8 cellular contexts compared by ENCODE assay signal in genomic region chr11:117179048-117179999, GRCh38. TPM values are rescaled to one million over a fixed set of nuclear protein-coding genes. Genes with fewer than 3 reads are reported as not detected.
DNase-seq lines count a peak whose midpoint lies in the region; ATAC-seq and TF ChIP-seq lines count a peak whose summit lies in the region.

No MANE protein-coding gene starts in this region.

- no peaks in the 10 kb centered on the region for H3K9me3 Mint-ChIP-seq in endothelial cell (ENCODE audit: unreplicated experiment)

- H3K36me3 Mint-ChIP-seq in endothelial cell (ENCODE audit: low read depth, unreplicated experiment) = peaks cover 12% of the 10 kb centered on the region

- peaks cover 5% of the 10 kb centered on the region for H3K27me3 Mint-ChIP-seq in endothelial cell (ENCODE audit: unreplicated experiment)

- no peaks in the 10 kb centered on the region for H3K27me3 ChIP-seq in KMS-11 (ENCODE audit: insufficient read depth, low read depth)
- H3K27me3 ChIP-seq in muscle layer of duodenum (ENCODE audit: low read depth, low read length) = no peaks in the 10 kb centered on the region
- no peaks in the 10 kb centered on the region for H3K27me3 ChIP-seq in suprapubic skin

- H3K4me3 ChIP-seq in KMS-11 (IDR thresholded peaks at IDR 0.05; ENCODE audit: insufficient read depth, low read depth, low read length) = no peak overlapping the region
- H3K4me3 ChIP-seq in muscle layer of duodenum (ENCODE audit: low read depth in 1 of 2, low read length in 2 of 2) = peak overlapping the region; percentile 71 to 90
- peak overlapping the region; percentile 79 for H3K4me3 ChIP-seq in suprapubic skin

- 6% methylated on average over 10 of the region's 39 CpGs for WGBS in suprapubic skin

- H3K9me3 ChIP-seq in muscle layer of duodenum (ENCODE audit: control insufficient read depth in 1 of 2, low read length in 2 of 2) (no peaks in the 10 kb centered on the region), suprapubic skin (no peaks in the 10 kb centered on the region)

- H3K9ac ChIP-seq in KMS-11 = peak overlapping the region; percentile 48; the same call in 1 of the 2 replicates

- H3K4me1 ChIP-seq in KMS-11 (ENCODE audit: low read depth, poor library complexity, severe bottlenecking) = peaks cover 19% of the 10 kb centered on the region
- peaks cover 6 to 27% of the 10 kb centered on the region in 2 donors for H3K4me1 ChIP-seq in muscle layer of duodenum (ENCODE audit: control insufficient read depth in 1 of 2, insufficient read depth in 2 of 2, low read length in 2 of 2)
- H3K4me1 ChIP-seq in suprapubic skin = peaks cover 44% of the 10 kb centered on the region

- no peak for TF ChIP-seq EP300 in suprapubic skin (IDR thresholded peaks at IDR 0.05)

- no peaks in the 10 kb centered on the region for H3K79me2 ChIP-seq in KMS-11 (ENCODE audit: insufficient read depth, low read depth)

- TF ChIP-seq CTCF in KMS-11 (conservative IDR thresholded peaks at IDR 0.05; ENCODE audit: low read depth, low read length) (no peak), endothelial cell (IDR thresholded peaks at IDR 0.05; ENCODE audit: unreplicated experiment) (no peak), suprapubic skin (IDR thresholded peaks at IDR 0.05) (no peak)

- peak overlapping the region; percentile 96 for H3K4me3 Mint-ChIP-seq in endothelial cell (ENCODE audit: unreplicated experiment)

- H4K20me1 ChIP-seq in KMS-11 (ENCODE audit: insufficient read depth) = no peaks in the 10 kb centered on the region

- peak overlapping the region; percentile 64 for H3K27ac Mint-ChIP-seq in endothelial cell (ENCODE audit: unreplicated experiment)

- ATAC-seq in GM21528 (IDR thresholded peaks at IDR 0.05; ENCODE audit: low FRiP score, unreplicated experiment) = peak; percentile 40

- peak overlapping the region; percentile 59; the same call in 1 of the 2 replicates for H2AFZ ChIP-seq in KMS-11 (ENCODE audit: low read depth)

- H3K4me2 ChIP-seq in KMS-11 = peak overlapping the region; percentile 91

- H3K4me1 Mint-ChIP-seq in endothelial cell (ENCODE audit: unreplicated experiment) = peaks cover 24% of the 10 kb centered on the region

- H3K27ac ChIP-seq in KMS-11 = no peak overlapping the region
- peak overlapping the region; percentile 62 for H3K27ac ChIP-seq in muscle layer of duodenum (ENCODE audit: low read length)
- H3K27ac ChIP-seq in suprapubic skin = peak overlapping the region; percentile 89

- H3K36me3 ChIP-seq in KMS-11 (ENCODE audit: insufficient read depth) = no peaks in the 10 kb centered on the region
- H3K36me3 ChIP-seq in muscle layer of duodenum (ENCODE audit: control insufficient read depth in 1 of 2, insufficient read depth in 2 of 2, low read length in 2 of 2) = peaks cover 5 to 20% of the 10 kb centered on the region in 2 donors
- peaks cover 5% of the 10 kb centered on the region for H3K36me3 ChIP-seq in suprapubic skin

- no peak for TF ChIP-seq POLR2A in suprapubic skin (IDR thresholded peaks at IDR 0.05)

- DNase-seq in DMS79 treated with DMSO at 0.1 percent for 48 hours (lab: John Stamatoyannopoulos, UW) (peak; percentile 32), endothelial cell (ENCODE audit: low spot score) (peak; percentile 46), suprapubic skin (ENCODE audit: low spot score in 2 of 2) (peak; percentile 76 to 88), H4 (ENCODE audit: low spot score) (no peak)
- peak; percentile 17 to 27 for DNase-seq in activated CD4-positive, alpha-beta T cell treated with anti-CD3 and anti-CD28 coated beads, Interleukin-2, amount 50 U/mL, for 4 hours

RNA-seq across cellular contexts. Expression of gene SIDT2, which starts 0.8 kb away (rescaled TPM):
- total RNA-seq in endothelial cell (ENCODE audit: unreplicated experiment) (41.3 TPM), suprapubic skin (100 to 1,000 TPM in 1 of 4 donors, 10 to 100 TPM in 3; 42.6 to 130 (median 74.7) TPM)
- total RNA-seq in H4 (2014; rRNA removed; shearing (Covaris generic)) = 10.8 and 13.5 TPM in 2 replicates

RNA-seq across cellular contexts. Expression of gene TAGLN, which starts 19.8 kb away (rescaled TPM):
- total RNA-seq in endothelial cell (ENCODE audit: unreplicated experiment) (25.4 TPM), suprapubic skin (100 to 1,000 TPM; 190 to 216 (median 199) TPM)
- 20.8 and 36.0 TPM in 2 replicates for total RNA-seq in H4 (2014; rRNA removed; shearing (Covaris generic))

RNA-seq across cellular contexts. Expression of gene PAFAH1B2, which starts 35.2 kb away (rescaled TPM):
- total RNA-seq in endothelial cell (ENCODE audit: unreplicated experiment) (87.4 TPM), suprapubic skin (10 to 100 TPM; 58.0 to 67.5 (median 63.3) TPM)
- 103 and 108 TPM in 2 replicates for total RNA-seq in H4 (2014; rRNA removed; shearing (Covaris generic))

RNA-seq across cellular contexts. Expression of gene PCSK7, which starts 52.5 kb away (rescaled TPM):
- total RNA-seq in endothelial cell (ENCODE audit: unreplicated experiment) = 93.6 TPM
- 100 to 1,000 TPM in 1 of 4 donors, 10 to 100 TPM in 3; 56.7 to 113 (median 73.3) TPM for total RNA-seq in suprapubic skin
- 14.1 and 18.1 TPM in 2 replicates for total RNA-seq in H4 (2014; rRNA removed; shearing (Covaris generic))

RNA-seq across cellular contexts. Expression of gene RNF214, which starts 53.1 kb away (rescaled TPM):
- total RNA-seq in endothelial cell (ENCODE audit: unreplicated experiment) (37.1 TPM), suprapubic skin (10 to 100 TPM in 3 of 4 donors, 1 to 10 TPM in 1; 6.7 to 22.9 (median 12.2) TPM)
- 5.3 and 6.7 TPM in 2 replicates for total RNA-seq in H4 (2014; rRNA removed; shearing (Covaris generic))
